In genomic region chr7:105352922-105353668, GRCh38 we compare ENCODE assay signal across 9 cellular contexts. TPM values are rescaled to one million over a fixed set of nuclear protein-coding genes. Genes with fewer than 3 reads are reported as not detected.
A peak's percentile ranks its signal among the peaks of the same experiment; 100 is the strongest.
DNase-seq lines count a peak whose midpoint lies in the region; ATAC-seq, FAIRE-seq and TF ChIP-seq lines count a peak whose summit lies in the region.
"Had no signal": no experiment of that assay in that cellular context is flagged by ENCODE, and none has a peak within 500 bp of the region (broad histone marks: within the 10 kb centered on the region; RNA-seq: fewer than 3 reads in every experiment).

No MANE protein-coding gene starts in this region.

- intact Hi-C loops in HepG2 (cut with micrococcal nuclease; ENCODE audit: unreplicated experiment), result no loop called here
- intact Hi-C loops in right lobe of liver (cut with DNase I), result no loop called here
- intact Hi-C loops in uterus (cut with DNase I; ENCODE audit: low total_unique reads), result no loop called here
- intact Hi-C loops in posterior cingulate gyrus (cut with DNase I), result no loop called here

- peaks cover 35% of the 10 kb centered on the region for H3K79me2 ChIP-seq in HepG2 (ENCODE audit: insufficient read depth, low read length)

- H3K27me3 ChIP-seq in HepG2 (ENCODE audit: control insufficient read depth in 1 of 2, insufficient read depth in 2 of 2, low read length in 2 of 2), result no peaks in the 10 kb centered on the region
- H3K27me3 ChIP-seq in right lobe of liver, result no peaks in the 10 kb centered on the region
- no peaks in the 10 kb centered on the region for H3K27me3 ChIP-seq in uterus
- H3K27me3 ChIP-seq: body of pancreas had no signal

- POLR2A ChIA-PET in HepG2 (lab: Yijun Ruan, JAX), result no interaction called here

- TF ChIP-seq CTCF in HepG2 (CRISPR knock-in tag; IDR thresholded peaks at IDR 0.05) (no peak), right lobe of liver (IDR thresholded peaks at IDR 0.05) (no peak), uterus (IDR thresholded peaks at IDR 0.05) (no peak)

- H4K20me1 ChIP-seq in HepG2 (ENCODE audit: insufficient read depth, low read length), result peaks cover 4% of the 10 kb centered on the region; the same call in 1 of the 2 replicates

- CTCF ChIA-PET in HepG2 (lab: Yijun Ruan, JAX; ENCODE audit: low intra/inter-chr PET ratio, low total read pairs), result no interaction called here

- H3K36me3 Mint-ChIP-seq in naive B cell, result no peaks in the 10 kb centered on the region

- H2AFZ ChIP-seq in HepG2 (ENCODE audit: low read length), result no peak overlapping the region

- H3K36me3 ChIP-seq in HepG2 (replicated peaks in 1 of 2; ENCODE audit: control insufficient read depth in 1 of 2, insufficient read depth in 2 of 2, low read length in 2 of 2) (no peaks in the 10 kb centered on the region), right lobe of liver (no peaks in the 10 kb centered on the region), uterus (no peaks in the 10 kb centered on the region)

- in situ Hi-C loops in HepG2 (cut with HindIII; ENCODE audit: extremely low pct_ligation_motif_present, low pct_unique_long_range_greater_than_20kb), result no loop called here

- peak overlapping the region; percentile 65 to 93 (median 83) for H3K4me3 Mint-ChIP-seq in naive B cell

- FAIRE-seq in HepG2 (lab: Jason Lieb, UNC), result no peak

- peak overlapping the region; percentile 88 to 99 (median 96) for H3K27ac Mint-ChIP-seq in naive B cell

- H3K4me1 Mint-ChIP-seq in naive B cell, result peaks cover 51 to 94% (median 79%) of the 10 kb centered on the region in 3 donors

- no peak for TF ChIP-seq RAD21 in HepG2 (CRISPR knock-in tag; IDR thresholded peaks at IDR 0.05)

- no peak overlapping the region for H3K4me2 ChIP-seq in HepG2 (ENCODE audit: low read depth, low read length)

- DNase-seq in HepG2 (ENCODE audit: low spot score) (no peak), right lobe of liver (no peak), amniotic epithelial cell (ENCODE audit: low read depth) (peak; percentile 46), naive B cell (no peak), uterus (no peak), posterior cingulate gyrus (no peak), iPS-NIHi7 (ENCODE audit: extremely low spot score) (no peak)

- H3K27me3 Mint-ChIP-seq in naive B cell, result no peaks in the 10 kb centered on the region

- ATAC-seq in HepG2, result no peak
- no peak for ATAC-seq in right lobe of liver
- ATAC-seq in naive B cell (ENCODE audit: low read depth in 2 of 2), result no peak
- ATAC-seq in HG03439 (IDR thresholded peaks at IDR 0.05; ENCODE audit: unreplicated experiment), result no peak

- H3K4me3 ChIP-seq in HepG2 (replicated peaks in 1 of 3; ENCODE audit: insufficient read depth in 1 of 3, low read depth in 2 of 3, low read length in 3 of 3) (no peak overlapping the region), right lobe of liver (no peak overlapping the region), uterus (no peak overlapping the region)
- H3K4me3 ChIP-seq: body of pancreas had no signal

- 100% methylated on average over 4 of the region's 4 CpGs for WGBS in HepG2 (ENCODE audit: low lambda C conversion rate)
- 69% methylated on average over 3 of the region's 4 CpGs for WGBS in right lobe of liver (ENCODE audit: insufficient coverage, low coverage, low lambda C conversion rate, missing lambda C conversion rate)

- no peak for TF ChIP-seq EP300 in HepG2 (IDR thresholded peaks at IDR 0.05; ENCODE audit: low read depth in 2 of 2, low read length in 2 of 2)
- no peak for TF ChIP-seq EP300 in HepG2 (CRISPR knock-in tag; IDR thresholded peaks at IDR 0.05; ENCODE audit: borderline replicate concordance)

- TF ChIP-seq POLR2A in HepG2 (IDR thresholded peaks at IDR 0.05; ENCODE audit: insufficient read depth in 1 of 2, low read depth in 2 of 2, low read length in 2 of 2), result no peak
- no peak for TF ChIP-seq POLR2A in right lobe of liver (IDR thresholded peaks at IDR 0.05)
- TF ChIP-seq POLR2A in uterus (IDR thresholded peaks at IDR 0.05), result no peak

- no TSS peak for BruUV-seq in HepG2 (replicated peaks; lab: Mats Ljungman, UMichigan)

- no peak overlapping the region for H3K27ac ChIP-seq in HepG2 (ENCODE audit: extremely low read length, insufficient read depth, low read length)
- peak overlapping the region in 1 of 3 donors; percentile 38 for H3K27ac ChIP-seq in right lobe of liver
- peak overlapping the region; percentile 65 to 79 for H3K27ac ChIP-seq in uterus
- H3K27ac ChIP-seq: body of pancreas had no signal

- peaks cover 45% of the 10 kb centered on the region for H3K4me1 ChIP-seq in HepG2 (ENCODE audit: insufficient read depth, low read length)
- peaks cover 0 to 7% (median 0%) of the 10 kb centered on the region in 4 donors for H3K4me1 ChIP-seq in right lobe of liver
- H3K4me1 ChIP-seq in uterus, result peaks cover 0 to 4% of the 10 kb centered on the region in 2 donors

- H3K9ac ChIP-seq in HepG2 (ENCODE audit: insufficient read depth, low read depth, low read length), result no peak overlapping the region

- H3K9me3 Mint-ChIP-seq in naive B cell, result no peaks in the 10 kb centered on the region

- H3K9me3 ChIP-seq in HepG2 (ENCODE audit: low read length), result no peaks in the 10 kb centered on the region
- no peaks in the 10 kb centered on the region for H3K9me3 ChIP-seq in right lobe of liver
- H3K9me3 ChIP-seq in uterus, result no peaks in the 10 kb centered on the region
- H3K9me3 ChIP-seq: body of pancreas had no signal

TF ChIP-seq in HepG2, 621 proteins besides CTCF, POLR2A, EP300 and RAD21 (continues in another document):
- 0 out of 2 replicates have a peak, but pooled peaks have one; percentile 24 for TF ChIP-seq FOXP4 (CRISPR knock-in tag; IDR thresholded peaks at IDR 0.05)
- TF ChIP-seq HOXD1 (CRISPR knock-in tag; IDR thresholded peaks at IDR 0.05), result no peak
- TF ChIP-seq TEAD3 (CRISPR knock-in tag; optimal IDR thresholded peaks at IDR 0.05; ENCODE audit: borderline replicate concordance), result peak; percentile 68
- no peak for TF ChIP-seq HDAC6 (IDR thresholded peaks at IDR 0.05; ENCODE audit: low read depth, low read length)
- no peak for TF ChIP-seq ZNF550 (CRISPR knock-in tag; IDR thresholded peaks at IDR 0.05; ENCODE audit: borderline replicate concordance)
- peak; percentile 88 for TF ChIP-seq ZMYM3 (CRISPR knock-in tag; IDR thresholded peaks at IDR 0.05)
- TF ChIP-seq CHD2 (IDR thresholded peaks at IDR 0.05; ENCODE audit: low read depth, low read length), result no peak
- TF ChIP-seq ZNF770 (CRISPR knock-in tag; IDR thresholded peaks at IDR 0.05), result peak; percentile 99

RNA-seq across cellular contexts. Expression of gene SRPK2, which starts 35.6 kb away (rescaled TPM):
- total RNA-seq in HepG2 (2016; rRNA removed; fragmentation: Illumina TruSeq; extraction: Trizol), result 22.3 and 31.5 TPM in 2 replicates
- 9.1 and 9.5 TPM in 2 replicates for total RNA-seq in HepG2 (2016; cell fraction: cytosol; rRNA removed; fragmentation: Illumina TruSeq; extraction: Trizol; ENCODE audit: low read depth)
- total RNA-seq in HepG2 (2016; cell fraction: insoluble cytoplasmic fraction; rRNA removed; fragmentation: Illumina TruSeq; extraction: Trizol), result 21.0 and 28.4 TPM in 2 replicates
- 12.6 and 15.9 TPM in 2 replicates for total RNA-seq in HepG2 (2016; cell fraction: membrane; rRNA removed; fragmentation: Illumina TruSeq; extraction: Trizol)
- total RNA-seq in HepG2 (2016; cell fraction: nucleus; rRNA removed; fragmentation: Illumina TruSeq; extraction: Trizol), result 26.1 and 28.5 TPM in 2 replicates
- polyA plus RNA-seq in HepG2 (2011; rRNA removed), result 9.5 and 10.1 TPM in 2 replicates
- polyA plus RNA-seq in HepG2 (2011; cell fraction: cytosol; rRNA removed), result 4.8 and 6.4 TPM in 2 replicates
- 7.4 and 10.5 TPM in 2 replicates for polyA plus RNA-seq in HepG2 (2011; cell fraction: nucleus; rRNA removed)
- polyA plus RNA-seq in HepG2 (2012), result 18.8 and 19.8 TPM in 2 replicates
- polyA plus RNA-seq in HepG2 (2016; cell fraction: cytosol; fragmentation: Illumina TruSeq; extraction: Trizol; ENCODE audit: low read depth), result 2.7 and 3.3 TPM in 2 replicates
- 29.0 and 30.2 TPM in 2 replicates for polyA plus RNA-seq in HepG2 (2016; cell fraction: insoluble cytoplasmic fraction; fragmentation: Illumina TruSeq; extraction: Trizol; ENCODE audit: low read depth)
- 7.4 and 8.2 TPM in 2 replicates for polyA plus RNA-seq in HepG2 (2016; cell fraction: membrane; fragmentation: Illumina TruSeq; extraction: Trizol; ENCODE audit: low read depth)
- 24.8 and 26.1 TPM in 2 replicates for polyA plus RNA-seq in HepG2 (2016; cell fraction: nucleus; fragmentation: Illumina TruSeq; extraction: Trizol; ENCODE audit: insufficient read depth, low read depth)
- polyA minus RNA-seq in HepG2 (2011; rRNA and poly(A)+ RNA removed; ENCODE audit: low replicate concordance), result 6.8 and 12.0 TPM in 2 replicates
- 10.2 and 13.7 TPM in 2 replicates for polyA minus RNA-seq in HepG2 (2011; cell fraction: cytosol; rRNA and poly(A)+ RNA removed)
- 32.6 and 37.0 TPM in 2 replicates for polyA minus RNA-seq in HepG2 (2011; cell fraction: nucleus; rRNA and poly(A)+ RNA removed)
- total RNA-seq in right lobe of liver, result 10 to 100 TPM; 15.5 to 21.1 (median 18.2) TPM
- 10 to 100 TPM; 50.6 to 65.5 (median 56.1) TPM for polyA plus RNA-seq in naive B cell (ENCODE audit: low read depth in 6 of 6)
- total RNA-seq in uterus, result 100 to 1,000 TPM in 1 of 4 donors, 10 to 100 TPM in 3; 40.0 to 129 (median 76.6) TPM
